10 cellular contexts compared by ENCODE assay signal in genomic region chr11:57276857-57277505, GRCh38. TPM values are rescaled to one million over a fixed set of nuclear protein-coding genes. Genes with fewer than 3 reads are reported as not detected.
DNase-seq lines count a peak whose midpoint lies in the region; ATAC-seq and TF ChIP-seq lines count a peak whose summit lies in the region.
"Had no signal": no experiment of that assay in that cellular context is flagged by ENCODE, and none has a peak within 500 bp of the region (broad histone marks: within the 10 kb centered on the region; RNA-seq: fewer than 3 reads in every experiment).

No MANE protein-coding gene starts in this region.

- peak; percentile 34 for ATAC-seq in left lung
- ATAC-seq in activated CD8-positive, alpha-beta T cell treated with anti-CD3 and anti-CD28 coated beads, Interleukin-2, amount 10 ng/mL, durations not matched to agents 7 days and 5 days = no peak

- H3K36me3 ChIP-seq in left lung (no peaks in the 10 kb centered on the region), transverse colon (no peaks in the 10 kb centered on the region)

- TF ChIP-seq POLR2A in transverse colon (IDR thresholded peaks at IDR 0.05) = no peak

- H3K4me1 Mint-ChIP-seq in activated CD8-positive, alpha-beta T cell treated with anti-CD3 and anti-CD28 coated beads, Interleukin-2, amount 10 ng/mL, durations not matched to agents 7 days and 5 days (ENCODE audit: low read depth) = peaks cover 2% of the 10 kb centered on the region

- no peaks in the 10 kb centered on the region for H3K9me3 ChIP-seq in left lung
- no peaks in the 10 kb centered on the region for H3K9me3 ChIP-seq in transverse colon

- CTCF ChIA-PET in activated CD8-positive, alpha-beta T cell treated with anti-CD3 and anti-CD28 coated beads, Interleukin-2, amount 10 ng/mL, durations not matched to agents 7 days and 5 days (lab: Charles Lee) = interaction anchor here (1.0 to 1.6 kb wide), 4 partner anchors 17 to 183 kb away, joined by 3 to 6 read pairs (median 3); no protein-coding TSS in a partner anchor

- peaks cover 21 to 22% of the 10 kb centered on the region in 2 donors for H3K4me1 ChIP-seq in left lung
- peaks cover 8 to 14% (median 13%) of the 10 kb centered on the region in 4 donors for H3K4me1 ChIP-seq in transverse colon

- H3K27me3 ChIP-seq in left lung = no peaks in the 10 kb centered on the region
- no peaks in the 10 kb centered on the region for H3K27me3 ChIP-seq in transverse colon

- H3K4me3 ChIP-seq in cardiac fibroblast (replicated peaks in 1 of 2; ENCODE audit: low read depth in 2 of 2, low read length in 2 of 2) (no peak overlapping the region), left lung (no peak overlapping the region), transverse colon (no peak overlapping the region)

- H3K27me3 Mint-ChIP-seq in activated CD8-positive, alpha-beta T cell treated with anti-CD3 and anti-CD28 coated beads, Interleukin-2, amount 10 ng/mL, durations not matched to agents 7 days and 5 days (ENCODE audit: low read depth) = peaks cover 17% of the 10 kb centered on the region

- no peak for TF ChIP-seq EP300 in transverse colon (IDR thresholded peaks at IDR 0.05; ENCODE audit: low read depth)

- DNase-seq in DMS79 treated with DMSO at 0.1 percent for 48 hours (lab: John Stamatoyannopoulos, UW) (peak; percentile 9), DMS79 (lab: John Stamatoyannopoulos, UW) (no peak), cardiac fibroblast (ENCODE audit: low read depth in 2 of 2) (peak; percentile 60 to 73), left lung (no peak), transverse colon (no peak), NCI-H2029 treated with DMSO at 0.1 percent for 48 hours (lab: John Stamatoyannopoulos, UW) (no peak), NCI-H146 treated with DMSO at 0.1 percent for 48 hours (lab: John Stamatoyannopoulos, UW; ENCODE audit: unreplicated experiment) (no peak)
- DNase-seq in activated CD8-positive, alpha-beta T cell treated with anti-CD3 and anti-CD28 coated beads, Interleukin-2, amount 10 ng/mL, durations not matched to agents 7 days and 5 days = no peak

- H3K9me3 Mint-ChIP-seq in activated CD8-positive, alpha-beta T cell treated with anti-CD3 and anti-CD28 coated beads, Interleukin-2, amount 10 ng/mL, durations not matched to agents 7 days and 5 days (ENCODE audit: insufficient read depth) = no peaks in the 10 kb centered on the region

- no peak overlapping the region for H3K27ac Mint-ChIP-seq in activated CD8-positive, alpha-beta T cell treated with anti-CD3 and anti-CD28 coated beads, Interleukin-2, amount 10 ng/mL, durations not matched to agents 7 days and 5 days
- H3K27ac Mint-ChIP-seq: nephron progenitor cell; stimulated activated naive B cell treated with anti-CD40 and anti-IgM and Interleukin-4, amounts not matched to agents 10 μg/mL and 1 μg/mL and 100 μg/mL, for 72 hours had no signal

- WGBS in transverse colon (ENCODE audit: low coverage in 1 of 2), 2 donors = 51 to 65% methylated on average over 2 to 5 of the region's 5 CpGs

- in situ Hi-C loops in transverse colon (cut with MboI; ENCODE audit: low pct_ligation_motif_present in 1 of 4, low pct_unique_long_range_greater_than_20kb in 1 of 4, low sequenced_read_pairs in 3 of 4) = no loop called here

- TF ChIP-seq CTCF in cardiac fibroblast (IDR thresholded peaks at IDR 0.05; ENCODE audit: low read depth, low read length) = no peak
- no peak for TF ChIP-seq CTCF in left lung (IDR thresholded peaks at IDR 0.05)
- no peak for TF ChIP-seq CTCF in transverse colon (IDR thresholded peaks at IDR 0.05)

- H3K36me3 Mint-ChIP-seq in activated CD8-positive, alpha-beta T cell treated with anti-CD3 and anti-CD28 coated beads, Interleukin-2, amount 10 ng/mL, durations not matched to agents 7 days and 5 days (ENCODE audit: low read depth) = no peaks in the 10 kb centered on the region

- intact Hi-C loops in left lung (cut with DNase I) = no loop called here
- intact Hi-C loops in transverse colon (cut with DNase I; ENCODE audit: low total_unique reads) = no loop called here

- H3K4me3 Mint-ChIP-seq in activated CD8-positive, alpha-beta T cell treated with anti-CD3 and anti-CD28 coated beads, Interleukin-2, amount 10 ng/mL, durations not matched to agents 7 days and 5 days = no peak overlapping the region
- H3K4me3 Mint-ChIP-seq: stimulated activated naive B cell treated with anti-CD40 and anti-IgM and Interleukin-4, amounts not matched to agents 10 μg/mL and 1 μg/mL and 100 μg/mL, for 72 hours had no signal

- POLR2A ChIA-PET in activated CD8-positive, alpha-beta T cell treated with anti-CD3 and anti-CD28 coated beads, Interleukin-2, amount 10 ng/mL, durations not matched to agents 7 days and 5 days (lab: Charles Lee) = no interaction called here

- H3K27ac ChIP-seq in left lung = peak overlapping the region; percentile 70 to 77
- H3K27ac ChIP-seq in transverse colon = peak overlapping the region; percentile 13 to 58 (median 54)

RNA-seq across cellular contexts. Expression of gene APLNR, which starts 39.9 kb away (rescaled TPM):
- total RNA-seq in left lung (10 to 100 TPM; 11.2 to 21.9 TPM), transverse colon (1 to 10 TPM in 2 of 4 donors, under 1 TPM in 1, not detected in 1; 0.68 to 2.6 (median 2.1) TPM)
- total RNA-seq in activated CD8-positive, alpha-beta T cell treated with anti-CD3 and anti-CD28 coated beads, Interleukin-2, amount 10 ng/mL, durations not matched to agents 7 days and 5 days = not detected

RNA-seq across cellular contexts. Expression of gene TNKS1BP1, which starts 47.8 kb away (rescaled TPM):
- total RNA-seq in left lung (100 to 1,000 TPM; 156 to 203 TPM), transverse colon (100 to 1,000 TPM in 3 of 4 donors, 10 to 100 TPM in 1; 74.3 to 122 (median 119) TPM)
- 10 to 100 TPM; 10.5 to 10.9 TPM for total RNA-seq in activated CD8-positive, alpha-beta T cell treated with anti-CD3 and anti-CD28 coated beads, Interleukin-2, amount 10 ng/mL, durations not matched to agents 7 days and 5 days

RNA-seq across cellular contexts. Expression of gene SSRP1, which starts 58.7 kb away (rescaled TPM):
- total RNA-seq in left lung (10 to 100 TPM; 57.3 to 86.3 TPM), transverse colon (10 to 100 TPM; 32.0 to 59.4 (median 45.5) TPM)
- total RNA-seq in activated CD8-positive, alpha-beta T cell treated with anti-CD3 and anti-CD28 coated beads, Interleukin-2, amount 10 ng/mL, durations not matched to agents 7 days and 5 days = 100 to 1,000 TPM; 185 to 191 TPM

Comparison
In these comparisons a context has a peak if more than half of its experiments do, and no peak if none do; other contexts are left out.
1. DNase-seq: peak in DMS79 treated with DMSO at 0.1 percent for 48 hours (single experiment) and cardiac fibroblast (2 of 2); none in DMS79 (single experiment), left lung (0 of 2), transverse colon (single experiment), NCI-H2029 treated with DMSO at 0.1 percent for 48 hours (single experiment), activated CD8-positive, alpha-beta T cell treated with anti-CD3 and anti-CD28 coated beads, Interleukin-2, amount 10 ng/mL, durations not matched to agents 7 days and 5 days (single experiment) and NCI-H146 treated with DMSO at 0.1 percent for 48 hours (single experiment).
2. RNA of gene TNKS1BP1, which starts 47.8 kb away (total RNA-seq): 156 to 203 TPM in left lung and 74.3 to 122 TPM in transverse colon; 10.5 to 10.9 TPM in activated CD8-positive, alpha-beta T cell treated with anti-CD3 and anti-CD28 coated beads, Interleukin-2, amount 10 ng/mL, durations not matched to agents 7 days and 5 days; every median in the first group is over 4 times any median in the second.